20 cellular contexts compared by ENCODE assay signal in genomic region chr19:4054471-4055208, GRCh38.
"Had no signal": no experiment of that assay in that cellular context is flagged by ENCODE, and none has a peak within 500 bp of the region (broad histone marks: within the 10 kb centered on the region; RNA-seq: fewer than 3 reads in every experiment).

No MANE protein-coding gene starts in this region.

- H3K4me3 Mint-ChIP-seq: activated B cell treated with CpG ODN at 0.5 μM for 24 hours; activated CD4-positive, alpha-beta memory T cell treated with anti-CD3 and anti-CD28 coated beads, Interleukin-2, amount 10 ng/mL, durations not matched to agents 7 days and 5 days; activated naive CD8-positive, alpha-beta T cell treated with anti-CD3 and anti-CD28 coated beads, Interleukin-2, amount 10 ng/mL, durations not matched to agents 7 days and 5 days; activated T-cell treated with anti-CD3 and anti-CD28 coated beads, Interleukin-2, amount 50 U/mL, for 24 hours; nephron; T-cell had no signal

- DNase-seq: activated B cell treated with CpG ODN at 0.5 μM for 24 hours; activated CD4-positive, alpha-beta memory T cell treated with anti-CD3 and anti-CD28 coated beads, Interleukin-2, amount 10 ng/mL, durations not matched to agents 7 days and 5 days; activated CD4-positive, alpha-beta T cell treated with anti-CD3 and anti-CD28 coated beads for 4 hours; activated naive CD4-positive, alpha-beta T cell treated with Interleukin-2 at 50 U/mL for 16 hours; activated naive CD8-positive, alpha-beta T cell treated with anti-CD3 and anti-CD28 coated beads, Interleukin-2, amount 10 ng/mL, durations not matched to agents 7 days and 5 days; activated T-cell treated with anti-CD3 and anti-CD28 coated beads, Interleukin-2, amount 50 U/mL, for 24 hours; amygdala; body of pancreas; caudate nucleus; erythroblast; gastrocnemius medialis; mesendoderm; occipital lobe; stimulated activated CD4-positive, alpha-beta T cell treated with anti-CD3 and anti-CD28 coated beads, Interleukin-2, amount 100 ng/mL, for 24 hours; stimulated activated naive CD8-positive, alpha-beta T cell treated with anti-CD3 and anti-CD28 coated beads, Interleukin-15, Interleukin-2, amounts not matched to agents 100 U/mL and 50 U/mL, for 24 hours; T-cell had no signal

- H3K27ac ChIP-seq: body of pancreas, gastrocnemius medialis, left lung, upper lobe of left lung had no signal

- H3K27me3 ChIP-seq: body of pancreas, gastrocnemius medialis, left lung, upper lobe of left lung had no signal

- H3K27me3 Mint-ChIP-seq: activated B cell treated with CpG ODN at 0.5 μM for 24 hours; activated CD4-positive, alpha-beta memory T cell treated with anti-CD3 and anti-CD28 coated beads, Interleukin-2, amount 10 ng/mL, durations not matched to agents 7 days and 5 days; activated naive CD8-positive, alpha-beta T cell treated with anti-CD3 and anti-CD28 coated beads, Interleukin-2, amount 10 ng/mL, durations not matched to agents 7 days and 5 days; activated T-cell treated with anti-CD3 and anti-CD28 coated beads, Interleukin-2, amount 50 U/mL, for 24 hours; T-cell had no signal

- H3K9me3 Mint-ChIP-seq: activated B cell treated with CpG ODN at 0.5 μM for 24 hours; activated CD4-positive, alpha-beta memory T cell treated with anti-CD3 and anti-CD28 coated beads, Interleukin-2, amount 10 ng/mL, durations not matched to agents 7 days and 5 days; activated naive CD8-positive, alpha-beta T cell treated with anti-CD3 and anti-CD28 coated beads, Interleukin-2, amount 10 ng/mL, durations not matched to agents 7 days and 5 days; activated T-cell treated with anti-CD3 and anti-CD28 coated beads, Interleukin-2, amount 50 U/mL, for 24 hours; activated T-helper 2 cell treated with anti-CD3 and anti-CD28 coated beads, Interferon-gamma antibody, Interleukin-2, Interleukin-4, amounts not matched to agents 10 μg/mL and 5 μg/mL and 100 μg/mL, durations not matched to agents 14 hours and 24 hours and 36 hours; nephron; T-cell had no signal

- H3K27ac Mint-ChIP-seq: activated B cell treated with CpG ODN at 0.5 μM for 24 hours; activated CD4-positive, alpha-beta memory T cell treated with anti-CD3 and anti-CD28 coated beads, Interleukin-2, amount 10 ng/mL, durations not matched to agents 7 days and 5 days; activated naive CD8-positive, alpha-beta T cell treated with anti-CD3 and anti-CD28 coated beads, Interleukin-2, amount 10 ng/mL, durations not matched to agents 7 days and 5 days; activated T-helper 2 cell treated with anti-CD3 and anti-CD28 coated beads, Interferon-gamma antibody, Interleukin-2, Interleukin-4, amounts not matched to agents 10 μg/mL and 5 μg/mL and 100 μg/mL, durations not matched to agents 14 hours and 24 hours and 36 hours; T-cell had no signal

- H3K9me3 ChIP-seq: body of pancreas, gastrocnemius medialis, left lung, upper lobe of left lung had no signal

- H3K4me3 ChIP-seq: body of pancreas, gastrocnemius medialis, left lung, upper lobe of left lung had no signal

- ATAC-seq: body of pancreas; gastrocnemius medialis; left lung; stimulated activated naive CD8-positive, alpha-beta T cell treated with anti-CD3 and anti-CD28 coated beads, Interleukin-15, Interleukin-2, amounts not matched to agents 100 U/mL and 50 U/mL, for 24 hours; T-cell had no signal
